22 cellular contexts compared by ENCODE assay signal in genomic region chr17:41377546-41377945, GRCh38. TPM values are rescaled to one million over a fixed set of nuclear protein-coding genes. Genes with fewer than 3 reads are reported as not detected.
DNase-seq lines count a peak whose midpoint lies in the region; ATAC-seq and TF ChIP-seq lines count a peak whose summit lies in the region.
"Had no signal": no experiment of that assay in that cellular context is flagged by ENCODE, and none has a peak within 500 bp of the region (broad histone marks: within the 10 kb centered on the region; RNA-seq: fewer than 3 reads in every experiment).

No MANE protein-coding gene starts in this region.

- TF ChIP-seq CTCF in fibroblast of pulmonary artery (IDR thresholded peaks at IDR 0.05; ENCODE audit: low read length, missing control alignments): no peak
- TF ChIP-seq CTCF in GM10266 (IDR thresholded peaks at IDR 0.05; ENCODE audit: control insufficient read depth, insufficient read depth, low read depth, missing control alignments): no peak

- H3K4me3 ChIP-seq in GM23248 (no peak overlapping the region), adipocyte (ENCODE audit: low read length) (no peak overlapping the region), fibroblast of pulmonary artery (replicated peaks; ENCODE audit: low read depth, low read length) (no peak overlapping the region), skeletal muscle satellite cell (ENCODE audit: low read length) (no peak overlapping the region)
- H3K4me3 ChIP-seq: gastrocnemius medialis had no signal

- 14 to 18% methylated on average over 2 of the region's 2 CpGs for WGBS in GM23248 (ENCODE audit: low coverage in 1 of 2, low lambda C conversion rate in 2 of 2, missing lambda C conversion rate in 2 of 2), 2 experiments

- H2AFZ ChIP-seq in GM23248: peak overlapping the region; percentile 22; the same call in 1 of the 2 replicates

- peaks cover 43% of the 10 kb centered on the region for H3F3A ChIP-seq in GM23248 (ENCODE audit: insufficient read depth)

- H3K9me3 ChIP-seq in GM23248 (ENCODE audit: low read depth): no peaks in the 10 kb centered on the region
- H3K9me3 ChIP-seq in adipocyte (ENCODE audit: control insufficient read depth, low read length): peaks cover 10% of the 10 kb centered on the region
- H3K9me3 ChIP-seq in skeletal muscle satellite cell (replicated peaks; ENCODE audit: low read length): no peaks in the 10 kb centered on the region
- H3K9me3 ChIP-seq: gastrocnemius medialis had no signal

- H3K36me3 ChIP-seq in GM23248 (ENCODE audit: low read depth) (no peaks in the 10 kb centered on the region), adipocyte (ENCODE audit: control insufficient read depth, insufficient read depth, low read length, severe bottlenecking) (no peaks in the 10 kb centered on the region), skeletal muscle satellite cell (ENCODE audit: insufficient read depth, low read length) (peaks cover 5% of the 10 kb centered on the region)
- H3K36me3 ChIP-seq: gastrocnemius medialis had no signal

- in situ Hi-C loops in GM23248 (cut with MboI): no loop called here

- no peaks in the 10 kb centered on the region for H4K20me1 ChIP-seq in GM23248 (ENCODE audit: insufficient read depth)

- H3K4me1 ChIP-seq in GM23248 (ENCODE audit: insufficient read depth) (peaks cover 45% of the 10 kb centered on the region), adipocyte (ENCODE audit: control insufficient read depth, insufficient read depth, low read length) (peaks cover 6% of the 10 kb centered on the region), skeletal muscle satellite cell (ENCODE audit: control insufficient read depth, insufficient read depth, low read length) (peaks cover 49% of the 10 kb centered on the region)
- H3K4me1 ChIP-seq: gastrocnemius medialis had no signal

- no peaks in the 10 kb centered on the region for H3K9me2 ChIP-seq in GM23248 (ENCODE audit: insufficient read depth)

- peak overlapping the region; percentile 28 for H3K4me2 ChIP-seq in GM23248 (ENCODE audit: unreplicated experiment)
- no peak overlapping the region for H3K4me2 ChIP-seq in skeletal muscle satellite cell (ENCODE audit: low read length)

- H3K27me3 ChIP-seq in GM23248 (replicated peaks; ENCODE audit: insufficient read depth): no peaks in the 10 kb centered on the region
- H3K27me3 ChIP-seq in adipocyte (replicated peaks; ENCODE audit: control insufficient read depth, insufficient read depth, low read length): peaks cover 8% of the 10 kb centered on the region
- H3K27me3 ChIP-seq in skeletal muscle satellite cell (ENCODE audit: control insufficient read depth, insufficient read depth, low read length): no peaks in the 10 kb centered on the region
- H3K27me3 ChIP-seq: gastrocnemius medialis had no signal

- peak; percentile 16 for DNase-seq in GM23248
- DNase-seq in adipocyte (ENCODE audit: low read depth): peak; percentile 40
- DNase-seq in fibroblast of pulmonary artery (ENCODE audit: low read depth): peak; percentile 27
- no peak for DNase-seq in activated CD4-positive, alpha-beta T cell treated with anti-CD3 and anti-CD28 coated beads, Interleukin-2, amount 50 U/mL, for 4 hours
- DNase-seq in GM10266 (ENCODE audit: extremely low spot score): no peak
- DNase-seq: activated CD4-positive, alpha-beta T cell treated with anti-CD3 and anti-CD28 coated beads, Interleukin-2, amount 10 ng/mL, durations not matched to agents 7 days and 5 days; activated CD8-positive, alpha-beta memory T cell treated with anti-CD3 and anti-CD28 coated beads, Interleukin-2, amount 50 U/mL, for 48 hours; activated effector memory CD4-positive, alpha-beta T cell treated with anti-CD3 and anti-CD28 coated beads, Interleukin-2, amount 50 U/mL, for 16 hours; DMS79 treated with DMSO at 0.1 percent for 48 hours; gastrocnemius medialis; Kasumi-1; left ventricle myocardium superior; NCI-H1105; NCI-H2081; substantia nigra had no signal

- no peaks in the 10 kb centered on the region for H3K79me2 ChIP-seq in GM23248 (ENCODE audit: insufficient read depth)

- H3K27ac ChIP-seq in GM23248: peak overlapping the region; percentile 25
- H3K27ac ChIP-seq: gastrocnemius medialis had no signal

- no peak for ATAC-seq in HG03045 (IDR thresholded peaks at IDR 0.05; ENCODE audit: unreplicated experiment)
- ATAC-seq: gastrocnemius medialis, left ventricle myocardium superior had no signal

- no peak overlapping the region for H3K9ac ChIP-seq in GM23248
- no peak overlapping the region for H3K9ac ChIP-seq in adipocyte (ENCODE audit: low read length)
- H3K9ac ChIP-seq in skeletal muscle satellite cell (ENCODE audit: low read depth, low read length): peak overlapping the region; percentile 24

RNA-seq across cellular contexts. Expression of gene KRT34, which starts 4.6 kb away (rescaled TPM):
- total RNA-seq in GM23248 (2014; rRNA removed; shearing (Covaris generic)): 73.5 and 77.8 TPM in 2 replicates
- polyA plus RNA-seq in GM23248 (2016; fragmentation: Nextera tagmentation; extraction: Ambion mirVana): 39.8 and 42.2 TPM in 2 replicates
- 2.2 and 2.8 TPM in 2 replicates for total RNA-seq in skeletal muscle satellite cell (2012; rRNA removed)
- total RNA-seq: activated CD4-positive, alpha-beta T cell treated with anti-CD3 and anti-CD28 coated beads, Interleukin-2, amount 10 ng/mL, durations not matched to agents 7 days and 5 days; cerebellum; gastrocnemius medialis; left ventricle myocardium superior; neural crest cell; T-cell had no signal

RNA-seq across cellular contexts. Expression of gene KRT33B, which starts 7.9 kb away (rescaled TPM):
- 0.25 and 0.76 TPM in 2 replicates for total RNA-seq in GM23248 (2014; rRNA removed; shearing (Covaris generic))
- 1.0 and 1.2 TPM in 2 replicates for polyA plus RNA-seq in GM23248 (2016; fragmentation: Nextera tagmentation; extraction: Ambion mirVana)
- not detected in 2 replicates for total RNA-seq in skeletal muscle satellite cell (2012; rRNA removed)
- total RNA-seq: activated CD4-positive, alpha-beta T cell treated with anti-CD3 and anti-CD28 coated beads, Interleukin-2, amount 10 ng/mL, durations not matched to agents 7 days and 5 days; cerebellum; gastrocnemius medialis; left ventricle myocardium superior; mononuclear cell; NCI-H460; neural crest cell; T-cell had no signal

RNA-seq across cellular contexts. Expression of gene KRT31, which starts 19.9 kb away (rescaled TPM):
- total RNA-seq in GM23248 (2014; rRNA removed; shearing (Covaris generic)): not detected in 2 replicates
- polyA plus RNA-seq in GM23248 (2016; fragmentation: Nextera tagmentation; extraction: Ambion mirVana): not detected in 2 replicates
- not detected in 2 replicates for total RNA-seq in skeletal muscle satellite cell (2012; rRNA removed)
- total RNA-seq: activated CD4-positive, alpha-beta T cell treated with anti-CD3 and anti-CD28 coated beads, Interleukin-2, amount 10 ng/mL, durations not matched to agents 7 days and 5 days; cerebellum; left ventricle myocardium superior; mononuclear cell; NCI-H460; neural crest cell; T-cell had no signal

RNA-seq across cellular contexts. Expression of gene KRT33A, which starts 26.9 kb away (rescaled TPM):
- not detected in 2 replicates for total RNA-seq in GM23248 (2014; rRNA removed; shearing (Covaris generic))
- polyA plus RNA-seq in GM23248 (2016; fragmentation: Nextera tagmentation; extraction: Ambion mirVana): not detected in 2 replicates
- not detected in 2 replicates for total RNA-seq in skeletal muscle satellite cell (2012; rRNA removed)
- total RNA-seq: activated CD4-positive, alpha-beta T cell treated with anti-CD3 and anti-CD28 coated beads, Interleukin-2, amount 10 ng/mL, durations not matched to agents 7 days and 5 days; cerebellum; gastrocnemius medialis; left ventricle myocardium superior; mononuclear cell; NCI-H460; neural crest cell; T-cell had no signal

RNA-seq across cellular contexts. Expression of gene KRT37, which starts 46.8 kb away (rescaled TPM):
- total RNA-seq in GM23248 (2014; rRNA removed; shearing (Covaris generic)): not detected in 2 replicates
- polyA plus RNA-seq in GM23248 (2016; fragmentation: Nextera tagmentation; extraction: Ambion mirVana): not detected in 2 replicates
- total RNA-seq in skeletal muscle satellite cell (2012; rRNA removed): not detected in 2 replicates
- total RNA-seq: activated CD4-positive, alpha-beta T cell treated with anti-CD3 and anti-CD28 coated beads, Interleukin-2, amount 10 ng/mL, durations not matched to agents 7 days and 5 days; cerebellum; gastrocnemius medialis; left ventricle myocardium superior; mononuclear cell; NCI-H460; neural crest cell; T-cell had no signal

Comparison
In these comparisons a context has a peak if more than half of its experiments do, and no peak if none do; other contexts are left out.
1. DNase-seq: peak in GM23248 (single experiment), adipocyte (single experiment) and fibroblast of pulmonary artery (single experiment); none in activated CD4-positive, alpha-beta T cell treated with anti-CD3 and anti-CD28 coated beads, Interleukin-2, amount 50 U/mL, for 4 hours (0 of 2) and GM10266 (single experiment).